ENCODE assay signal across 2 cellular contexts in the genomic region with DNA sequence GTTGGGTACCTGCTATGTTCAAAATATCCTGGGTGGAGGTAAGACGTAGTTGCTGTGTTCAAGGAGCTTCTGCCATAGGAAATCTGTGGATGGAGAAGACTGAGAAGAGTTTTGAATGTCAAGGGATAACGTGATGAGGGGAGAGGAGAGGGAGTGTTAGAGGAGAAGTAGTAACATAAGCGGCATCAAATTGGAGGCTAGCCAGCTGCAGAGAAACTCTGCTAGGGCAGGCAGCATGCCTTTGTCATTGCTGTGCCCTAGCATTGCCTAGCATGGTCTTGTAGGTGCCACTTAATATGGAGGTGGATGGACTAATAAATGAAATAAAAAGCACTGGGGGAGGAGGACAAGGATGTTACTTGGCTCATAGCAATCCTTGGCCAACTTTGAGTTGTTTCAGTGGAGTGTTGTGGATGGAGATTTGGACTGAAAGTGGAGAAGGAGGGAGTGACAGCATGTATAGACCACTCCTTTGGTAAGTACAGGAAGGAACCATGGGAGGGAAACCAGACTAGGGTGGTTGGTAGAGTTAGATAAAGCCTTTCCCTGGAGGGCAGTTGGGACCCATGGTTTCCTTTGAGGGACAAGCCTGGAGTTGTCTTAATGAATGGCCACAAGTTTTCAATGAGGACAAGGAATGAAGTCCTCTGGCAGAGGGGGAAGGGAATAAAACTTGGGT.
A peak's percentile ranks its signal among the peaks of the same experiment; 100 is the strongest.
TF ChIP-seq lines count a peak whose summit lies in the region.

No MANE protein-coding gene starts in this region.

TF ChIP-seq in HEK293, 187 proteins besides CTCF, POLR2A, EP300 and RAD21:
- TF ChIP-seq ZBTB48 (tag by site-specific recombination; IDR thresholded peaks at IDR 0.05) (0 out of 2 replicates have a peak, but pooled peaks have one; percentile 35), WT1 (tag by site-specific recombination; IDR thresholded peaks at IDR 0.05) (0 out of 2 replicates have a peak, but pooled peaks have one; percentile 27), ZNF513 (tag by site-specific recombination; IDR thresholded peaks at IDR 0.05) (no peak), ZNF239 (tag by site-specific recombination; IDR thresholded peaks at IDR 0.05) (no peak), ZFP41 (tag by site-specific recombination; IDR thresholded peaks at IDR 0.05; ENCODE audit: borderline replicate concordance) (no peak), ZNF324 (tag by site-specific recombination; IDR thresholded peaks at IDR 0.05) (no peak), ZSCAN18 (tag by site-specific recombination; IDR thresholded peaks at IDR 0.05) (no peak), KLF1 (tag by site-specific recombination; IDR thresholded peaks at IDR 0.05) (0 out of 2 replicates have a peak, but pooled peaks have one; percentile 29), ZNF600 (tag by site-specific recombination; IDR thresholded peaks at IDR 0.05) (peak; percentile 20; the same call in 1 of the 2 replicates), ZBTB8A (tag by site-specific recombination; IDR thresholded peaks at IDR 0.05) (no peak), ZNF114 (tag by site-specific recombination; IDR thresholded peaks at IDR 0.05) (no peak)
- TF ChIP-seq, protein P1, sequence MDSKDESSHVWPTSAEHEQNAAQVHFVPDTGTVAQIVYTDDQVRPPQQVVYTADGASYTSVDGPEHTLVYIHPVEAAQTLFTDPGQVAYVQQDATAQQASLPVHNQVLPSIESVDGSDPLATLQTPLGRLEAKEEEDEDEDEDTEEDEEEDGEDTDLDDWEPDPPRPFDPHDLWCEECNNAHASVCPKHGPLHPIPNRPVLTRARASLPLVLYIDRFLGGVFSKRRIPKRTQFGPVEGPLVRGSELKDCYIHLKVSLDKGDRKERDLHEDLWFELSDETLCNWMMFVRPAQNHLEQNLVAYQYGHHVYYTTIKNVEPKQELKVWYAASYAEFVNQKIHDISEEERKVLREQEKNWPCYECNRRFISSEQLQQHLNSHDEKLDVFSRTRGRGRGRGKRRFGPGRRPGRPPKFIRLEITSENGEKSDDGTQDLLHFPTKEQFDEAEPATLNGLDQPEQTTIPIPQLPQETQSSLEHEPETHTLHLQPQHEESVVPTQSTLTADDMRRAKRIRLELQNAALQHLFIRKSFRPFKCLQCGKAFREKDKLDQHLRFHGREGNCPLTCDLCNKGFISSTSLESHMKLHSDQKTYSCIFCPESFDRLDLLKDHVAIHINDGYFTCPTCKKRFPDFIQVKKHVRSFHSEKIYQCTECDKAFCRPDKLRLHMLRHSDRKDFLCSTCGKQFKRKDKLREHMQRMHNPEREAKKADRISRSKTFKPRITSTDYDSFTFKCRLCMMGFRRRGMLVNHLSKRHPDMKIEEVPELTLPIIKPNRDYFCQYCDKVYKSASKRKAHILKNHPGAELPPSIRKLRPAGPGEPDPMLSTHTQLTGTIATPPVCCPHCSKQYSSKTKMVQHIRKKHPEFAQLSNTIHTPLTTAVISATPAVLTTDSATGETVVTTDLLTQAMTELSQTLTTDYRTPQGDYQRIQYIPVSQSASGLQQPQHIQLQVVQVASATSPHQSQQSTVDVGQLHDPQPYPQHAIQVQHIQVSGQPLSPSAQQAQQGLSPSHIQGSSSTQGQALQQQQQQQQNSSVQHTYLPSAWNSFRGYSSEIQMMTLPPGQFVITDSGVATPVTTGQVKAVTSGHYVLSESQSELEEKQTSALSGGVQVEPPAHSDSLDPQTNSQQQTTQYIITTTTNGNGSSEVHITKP (tag by site-specific recombination; IDR thresholded peaks at IDR 0.05), result 0 out of 2 replicates have a peak, but pooled peaks have one; percentile 8

TF ChIP-seq in GM12878, 131 proteins besides CTCF, POLR2A, EP300 and RAD21:
- TF ChIP-seq, protein P2, sequence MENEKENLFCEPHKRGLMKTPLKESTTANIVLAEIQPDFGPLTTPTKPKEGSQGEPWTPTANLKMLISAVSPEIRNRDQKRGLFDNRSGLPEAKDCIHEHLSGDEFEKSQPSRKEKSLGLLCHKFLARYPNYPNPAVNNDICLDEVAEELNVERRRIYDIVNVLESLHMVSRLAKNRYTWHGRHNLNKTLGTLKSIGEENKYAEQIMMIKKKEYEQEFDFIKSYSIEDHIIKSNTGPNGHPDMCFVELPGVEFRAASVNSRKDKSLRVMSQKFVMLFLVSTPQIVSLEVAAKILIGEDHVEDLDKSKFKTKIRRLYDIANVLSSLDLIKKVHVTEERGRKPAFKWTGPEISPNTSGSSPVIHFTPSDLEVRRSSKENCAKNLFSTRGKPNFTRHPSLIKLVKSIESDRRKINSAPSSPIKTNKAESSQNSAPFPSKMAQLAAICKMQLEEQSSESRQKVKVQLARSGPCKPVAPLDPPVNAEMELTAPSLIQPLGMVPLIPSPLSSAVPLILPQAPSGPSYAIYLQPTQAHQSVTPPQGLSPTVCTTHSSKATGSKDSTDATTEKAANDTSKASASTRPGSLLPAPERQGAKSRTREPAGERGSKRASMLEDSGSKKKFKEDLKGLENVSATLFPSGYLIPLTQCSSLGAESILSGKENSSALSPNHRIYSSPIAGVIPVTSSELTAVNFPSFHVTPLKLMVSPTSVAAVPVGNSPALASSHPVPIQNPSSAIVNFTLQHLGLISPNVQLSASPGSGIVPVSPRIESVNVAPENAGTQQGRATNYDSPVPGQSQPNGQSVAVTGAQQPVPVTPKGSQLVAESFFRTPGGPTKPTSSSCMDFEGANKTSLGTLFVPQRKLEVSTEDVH (IDR thresholded peaks at IDR 0.05; ENCODE audit: low read depth, partially characterized antibody), result no peak
- no peak for TF ChIP-seq ATF7 (IDR thresholded peaks at IDR 0.05; ENCODE audit: low read depth)
- TF ChIP-seq SUPT20H (IDR thresholded peaks at IDR 0.05; ENCODE audit: borderline replicate concordance, control insufficient read depth, low read depth, low read length), result no peak
- no peak for TF ChIP-seq DPF2 (IDR thresholded peaks at IDR 0.05)
- TF ChIP-seq HSF1 (IDR thresholded peaks at IDR 0.05; ENCODE audit: low read depth, low read length), result no peak
- no peak for TF ChIP-seq MYB (IDR thresholded peaks at IDR 0.05; ENCODE audit: borderline replicate concordance, low read depth, low read length)
